ENCODE assay signal across 1 cellular context in genomic region chr19:7067122-7067521, GRCh38.
TF ChIP-seq lines count a peak whose summit lies in the region.

No MANE protein-coding gene starts in this region.

TF ChIP-seq in HepG2, 621 proteins besides CTCF, POLR2A, EP300 and RAD21:
- TF ChIP-seq ZNF768 (CRISPR knock-in tag; IDR thresholded peaks at IDR 0.05), result 0 out of 2 replicates have a peak, but pooled peaks have one; percentile 20
- peak; percentile 82; the same call in 1 of the 2 replicates for TF ChIP-seq SETDB1 (CRISPR knock-in tag; IDR thresholded peaks at IDR 0.05; ENCODE audit: borderline replicate concordance)
- peak; percentile 62; the same call in 1 of the 2 replicates for TF ChIP-seq CBX5 (CRISPR knock-in tag; IDR thresholded peaks at IDR 0.05; ENCODE audit: borderline replicate concordance)
- peak; percentile 97 for TF ChIP-seq ZNF280B (CRISPR knock-in tag; IDR thresholded peaks at IDR 0.05; ENCODE audit: borderline replicate concordance)
- TF ChIP-seq ZNF574 (CRISPR knock-in tag; IDR thresholded peaks at IDR 0.05), result 0 out of 2 replicates have a peak, but pooled peaks have one; percentile 18
- peak; percentile 51 for TF ChIP-seq STAG1 (CRISPR knock-in tag; IDR thresholded peaks at IDR 0.05)
- TF ChIP-seq ZBTB33 (CRISPR knock-in tag; IDR thresholded peaks at IDR 0.05), result peak; percentile 94
- peak; percentile 74 for TF ChIP-seq CBX1 (IDR thresholded peaks at IDR 0.05; ENCODE audit: low read depth)
- TF ChIP-seq ZNF280D (CRISPR knock-in tag; IDR thresholded peaks at IDR 0.05), result peak; percentile 79; the same call in 1 of the 2 replicates
- TF ChIP-seq HMGXB4 (CRISPR knock-in tag; IDR thresholded peaks at IDR 0.05; ENCODE audit: borderline replicate concordance in 1 of 2, low read depth in 1 of 2), result 0 out of 4 replicates have a peak, but pooled peaks of 1 of the 2 experiments have one; percentile 27
- TF ChIP-seq KDM2A (CRISPR knock-in tag; IDR thresholded peaks at IDR 0.05; ENCODE audit: borderline replicate concordance, low read depth), result peak; percentile 44; the same call in 1 of the 2 replicates
